In the genomic region with DNA sequence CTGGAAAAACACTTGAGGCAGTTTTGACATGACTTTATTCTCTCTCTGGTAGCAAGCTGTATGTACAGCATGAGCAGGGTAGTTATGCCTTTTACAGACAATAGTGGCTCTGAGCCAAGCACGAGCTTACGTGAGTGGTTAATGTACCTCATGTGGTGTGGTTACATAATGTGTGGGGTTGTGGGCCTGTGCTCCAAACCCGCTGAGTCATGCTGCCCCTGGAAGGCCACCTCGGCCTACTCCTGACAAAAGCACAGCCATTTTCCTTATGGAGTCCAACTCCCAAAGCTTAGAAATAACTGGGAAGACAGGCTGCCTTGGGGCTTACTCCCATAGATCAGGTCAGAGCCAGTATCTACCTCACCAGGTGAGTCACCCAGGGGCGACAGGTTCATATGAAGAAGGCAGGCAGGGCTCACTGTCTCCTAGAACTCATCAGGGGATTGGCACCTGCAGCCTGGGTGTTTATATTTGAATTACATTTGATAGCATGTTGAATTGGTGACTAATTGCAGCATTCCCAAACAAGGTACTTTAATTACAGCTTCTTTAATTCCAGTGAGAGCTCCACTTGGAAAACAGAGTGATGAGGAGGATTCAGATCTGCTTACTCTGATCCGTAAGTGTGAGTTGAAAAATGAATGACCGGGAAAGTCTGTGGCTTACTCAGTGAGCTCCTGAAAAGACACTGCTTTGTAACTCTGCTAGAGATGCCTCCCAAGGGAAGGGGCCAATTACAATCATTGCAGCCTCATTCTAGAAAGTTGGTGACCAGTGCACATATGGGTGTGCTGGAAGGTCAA, we compare ENCODE assay signal across 17 cellular contexts.
DNase-seq lines count a peak whose midpoint lies in the region; ATAC-seq, FAIRE-seq and TF ChIP-seq lines count a peak whose summit lies in the region.
"Had no signal": no experiment of that assay in that cellular context is flagged by ENCODE, and none has a peak within 500 bp of the region (broad histone marks: within the 10 kb centered on the region; RNA-seq: fewer than 3 reads in every experiment).

No MANE protein-coding gene starts in this region.

- DNase-seq in A549 (ENCODE audit: low read depth in 1 of 2, low spot score in 1 of 2) = peak in 1 of 2 experiments; percentile 21
- DNase-seq in RPMI7951 (ENCODE audit: low read depth) = peak; percentile 14
- peak; percentile 88 for DNase-seq in esophagus muscularis mucosa (ENCODE audit: extremely low spot score)
- no peak for DNase-seq in HK-2 (ENCODE audit: unreplicated experiment)
- DNase-seq: activated CD4-positive, alpha-beta T cell treated with anti-CD3 and anti-CD28 coated beads, Interleukin-2, amount 50 U/mL, for 1 hour; activated T-cell treated with anti-CD3 and anti-CD28 coated beads, Interleukin-2, amount 50 U/mL, for 1 hour; DMS153; hypothalamus; left lung; NCI-H345; PC-9; stimulated activated CD4-positive, alpha-beta T cell treated with anti-CD3 and anti-CD28 coated beads, Interleukin-2, amount 100 ng/mL, for 24 hours; T-helper 2 cell had no signal

- H3K36me3 ChIP-seq in HEK293 (ENCODE audit: control insufficient read depth in 2 of 2, insufficient read depth in 1 of 2, low read length in 2 of 2) (no peaks in the 10 kb centered on the region), esophagus muscularis mucosa (no peaks in the 10 kb centered on the region)
- H3K36me3 ChIP-seq: left lung had no signal

- no peak for TF ChIP-seq RAD21 in A549 (conservative IDR thresholded peaks at IDR 0.05 in 1 of 2, IDR thresholded peaks at IDR 0.05 in 1 of 2)

- H3K4me2 ChIP-seq in A549 = no peak overlapping the region
- H3K4me2 ChIP-seq: PC-9 had no signal

- no peak for FAIRE-seq in A549 (lab: Jason Lieb, UNC)

- TF ChIP-seq EP300 in A549 (IDR thresholded peaks at IDR 0.05) = no peak
- no peak for TF ChIP-seq EP300 in esophagus muscularis mucosa (IDR thresholded peaks at IDR 0.05)

- TF ChIP-seq POLR2A in A549 (IDR thresholded peaks at IDR 0.05; ENCODE audit: low read length) (no peak), esophagus muscularis mucosa (IDR thresholded peaks at IDR 0.05; ENCODE audit: low read depth) (no peak)

- no peaks in the 10 kb centered on the region for H3K4me1 ChIP-seq in A549
- H3K4me1 ChIP-seq in HEK293 (ENCODE audit: control insufficient read depth, insufficient read depth, low read length) = no peaks in the 10 kb centered on the region
- H3K4me1 ChIP-seq in esophagus muscularis mucosa = no peaks in the 10 kb centered on the region
- H3K4me1 ChIP-seq: left lung had no signal

- intact Hi-C loops in esophagus muscularis mucosa (cut with DNase I) = no loop called here

- CTCF ChIA-PET in A549 (lab: Yijun Ruan, JAX) (interaction anchor here (0.9 kb wide), 1 partner anchor 21 kb away, joined by 4 read pairs; no protein-coding TSS in a partner anchor), HEK293 (lab: Yijun Ruan, JAX) (interaction anchor here (0.6 kb wide), 1 partner anchor 156 kb away, joined by 3 read pairs; no protein-coding TSS in a partner anchor)

- H3K27ac ChIP-seq in A549 (no peak overlapping the region), HEK293 (ENCODE audit: extremely low read depth, low read depth, low read length) (no peak overlapping the region), esophagus muscularis mucosa (replicated peaks in 1 of 4) (no peak overlapping the region)
- H3K27ac ChIP-seq: left lung, PC-9 had no signal

- TF ChIP-seq CTCF in A549 (IDR thresholded peaks at IDR 0.05) = no peak
- TF ChIP-seq CTCF in HEK293 (tag by site-specific recombination; IDR thresholded peaks at IDR 0.05) = no peak
- no peak for TF ChIP-seq CTCF in esophagus muscularis mucosa (IDR thresholded peaks at IDR 0.05)

- POLR2A ChIA-PET in A549 (lab: Yijun Ruan, JAX) (no interaction called here), HEK293 (lab: Yijun Ruan, JAX) (no interaction called here)

- no peak overlapping the region for H3K4me3 ChIP-seq in A549
- no peak overlapping the region for H3K4me3 ChIP-seq in HEK293 (ENCODE audit: low read depth, low read length)
- no peak overlapping the region for H3K4me3 ChIP-seq in esophagus muscularis mucosa
- H3K4me3 ChIP-seq: left lung, PC-9 had no signal

- ATAC-seq in A549 (no peak), GM19455 (IDR thresholded peaks at IDR 0.05; ENCODE audit: unreplicated experiment) (no peak), GM19023 (IDR thresholded peaks at IDR 0.05; ENCODE audit: unreplicated experiment) (no peak), HG03025 (IDR thresholded peaks at IDR 0.05; ENCODE audit: low FRiP score, unreplicated experiment) (no peak)
- ATAC-seq: left lung had no signal

- H3K27me3 ChIP-seq in esophagus muscularis mucosa = no peaks in the 10 kb centered on the region
- H3K27me3 ChIP-seq: left lung had no signal

- H3K9me3 ChIP-seq in A549 (no peaks in the 10 kb centered on the region), HEK293 (ENCODE audit: control insufficient read depth, insufficient read depth, low read depth, low read length) (no peaks in the 10 kb centered on the region), esophagus muscularis mucosa (no peaks in the 10 kb centered on the region)
- H3K9me3 ChIP-seq: left lung had no signal

- 54% methylated on average over 7 of the region's 7 CpGs for WGBS in A549 (ENCODE audit: missing lambda C conversion rate)
- 82% methylated on average over 5 of the region's 7 CpGs for WGBS in esophagus muscularis mucosa

TF ChIP-seq in A549, 52 proteins besides CTCF, POLR2A, EP300 and RAD21 (continues in another document):
- TF ChIP-seq RFX5 (IDR thresholded peaks at IDR 0.05) (no peak), TP53 (CRISPR knock-in tag; IDR thresholded peaks at IDR 0.05) (no peak), POLR2AphosphoS2 (conservative IDR thresholded peaks at IDR 0.05; ENCODE audit: low read length) (no peak), E2F6 (IDR thresholded peaks at IDR 0.05; ENCODE audit: borderline replicate concordance, low read depth) (no peak), CBX8 (IDR thresholded peaks at IDR 0.05) (no peak)

TF ChIP-seq in HEK293, 187 proteins besides CTCF, POLR2A, EP300 and RAD21:
- TF ChIP-seq ZBTB17 (tag by site-specific recombination; IDR thresholded peaks at IDR 0.05) (no peak), SCRT2 (tag by site-specific recombination; IDR thresholded peaks at IDR 0.05) (no peak), ZBTB26 (tag by site-specific recombination; optimal IDR thresholded peaks at IDR 0.05) (no peak), ZNF335 (tag by site-specific recombination; conservative IDR thresholded peaks at IDR 0.05) (peak; percentile 36; the same call in 1 of the 2 replicates), ZNF549 (tag by site-specific recombination; IDR thresholded peaks at IDR 0.05) (no peak), OSR2 (tag by site-specific recombination; IDR thresholded peaks at IDR 0.05) (no peak), ZFP37 (tag by site-specific recombination; IDR thresholded peaks at IDR 0.05) (no peak), ZNF266 (tag by site-specific recombination; IDR thresholded peaks at IDR 0.05; ENCODE audit: low read depth) (no peak), ZNF530 (tag by site-specific recombination; IDR thresholded peaks at IDR 0.05; ENCODE audit: low read depth) (no peak)
